Comparison of ENCODE assay signal across 17 cellular contexts in genomic region chr17:41620583-41621434, GRCh38. TPM values are rescaled to one million over a fixed set of nuclear protein-coding genes. Genes with fewer than 3 reads are reported as not detected.
DNase-seq lines count a peak whose midpoint lies in the region; ATAC-seq and TF ChIP-seq lines count a peak whose summit lies in the region.
"Had no signal": no experiment of that assay in that cellular context is flagged by ENCODE, and none has a peak within 500 bp of the region (broad histone marks: within the 10 kb centered on the region; RNA-seq: fewer than 3 reads in every experiment).

No MANE protein-coding gene starts in this region.

- H3K4me2 ChIP-seq in IMR-90 (ENCODE audit: low read depth, low read length) (no peak overlapping the region), mammary epithelial cell (ENCODE audit: insufficient read depth, low read depth, low read length) (peak overlapping the region; percentile 77)

- H2BK15ac ChIP-seq in IMR-90 (ENCODE audit: low read depth, low read length), result no peak overlapping the region

- H3K36me3 ChIP-seq in IMR-90 (ENCODE audit: control insufficient read depth, insufficient read depth, low read length) (no peaks in the 10 kb centered on the region), mammary epithelial cell (ENCODE audit: insufficient read depth, low read length) (peaks cover 16% of the 10 kb centered on the region), upper lobe of right lung (no peaks in the 10 kb centered on the region), transverse colon (no peaks in the 10 kb centered on the region), ascending aorta (no peaks in the 10 kb centered on the region)
- H3K36me3 ChIP-seq in CD4-positive, alpha-beta memory T cell (ENCODE audit: insufficient read depth, low read length), result no peaks in the 10 kb centered on the region

- H3K4ac ChIP-seq in IMR-90 (ENCODE audit: low read depth, low read length), result no peak overlapping the region

- H3K9ac ChIP-seq in IMR-90 (ENCODE audit: low read depth, low read length), result no peak overlapping the region
- H3K9ac ChIP-seq in mammary epithelial cell (ENCODE audit: insufficient read depth, low read length), result no peak overlapping the region

- H3K9me3 ChIP-seq in IMR-90 (ENCODE audit: control insufficient read depth, insufficient read depth, low read length), result no peaks in the 10 kb centered on the region
- H3K9me3 ChIP-seq in mammary epithelial cell (replicated peaks; ENCODE audit: insufficient read depth, low read length), result no peaks in the 10 kb centered on the region
- no peaks in the 10 kb centered on the region for H3K9me3 ChIP-seq in upper lobe of right lung
- no peaks in the 10 kb centered on the region for H3K9me3 ChIP-seq in CD4-positive, alpha-beta memory T cell (ENCODE audit: control insufficient read depth in 1 of 2, low read length in 2 of 2)
- H3K9me3 ChIP-seq in transverse colon, result no peaks in the 10 kb centered on the region
- H3K9me3 ChIP-seq in ascending aorta, result no peaks in the 10 kb centered on the region

- no peaks in the 10 kb centered on the region for H3K9me3 Mint-ChIP-seq in CD4-positive, alpha-beta memory T cell
- H3K9me3 Mint-ChIP-seq: brain; naive thymus-derived CD4-positive, alpha-beta T cell had no signal

- H3K56ac ChIP-seq in IMR-90 (ENCODE audit: extremely low read depth, insufficient read depth, low read length), result no peak overlapping the region

- no peak overlapping the region for H3K27ac Mint-ChIP-seq in CD4-positive, alpha-beta memory T cell
- H3K27ac Mint-ChIP-seq: activated CD8-positive, alpha-beta memory T cell treated with anti-CD3 and anti-CD28 coated beads, Interleukin-2, amount 10 ng/mL, durations not matched to agents 7 days and 5 days; naive thymus-derived CD4-positive, alpha-beta T cell had no signal

- H3K4me1 ChIP-seq in IMR-90 (ENCODE audit: control insufficient read depth, insufficient read depth, low read length) (no peaks in the 10 kb centered on the region), mammary epithelial cell (ENCODE audit: insufficient read depth, low read length) (peaks cover 48% of the 10 kb centered on the region), upper lobe of right lung (no peaks in the 10 kb centered on the region), transverse colon (no peaks in the 10 kb centered on the region), ascending aorta (no peaks in the 10 kb centered on the region)
- no peaks in the 10 kb centered on the region for H3K4me1 ChIP-seq in CD4-positive, alpha-beta memory T cell (ENCODE audit: insufficient read depth, low read length)

- H3K36me3 Mint-ChIP-seq in CD4-positive, alpha-beta memory T cell, result no peaks in the 10 kb centered on the region
- H3K36me3 Mint-ChIP-seq: activated CD8-positive, alpha-beta memory T cell treated with anti-CD3 and anti-CD28 coated beads, Interleukin-2, amount 10 ng/mL, durations not matched to agents 7 days and 5 days; brain; naive thymus-derived CD4-positive, alpha-beta T cell had no signal

- TF ChIP-seq CTCF in IMR-90 (conservative IDR thresholded peaks at IDR 0.05; ENCODE audit: low read depth, low read length), result no peak
- TF ChIP-seq CTCF in mammary epithelial cell (conservative IDR thresholded peaks at IDR 0.05 in 1 of 2, IDR thresholded peaks at IDR 0.05 in 1 of 2; ENCODE audit: extremely low read depth in 1 of 2, insufficient read depth in 1 of 2, low read depth in 1 of 2, low read length in 2 of 2), result peak; percentile 8 to 47
- TF ChIP-seq CTCF in upper lobe of right lung (IDR thresholded peaks at IDR 0.05), result no peak
- no peak for TF ChIP-seq CTCF in transverse colon (IDR thresholded peaks at IDR 0.05)
- no peak for TF ChIP-seq CTCF in ascending aorta (IDR thresholded peaks at IDR 0.05)

- DNase-seq in IMR-90 (no peak), mammary epithelial cell (peak; percentile 86), mesenteric fat pad (ENCODE audit: low spot score) (peak; percentile 60), upper lobe of right lung (peak; percentile 48), transverse colon (no peak), ascending aorta (ENCODE audit: low spot score in 2 of 2) (no peak)
- DNase-seq in CD4-positive, alpha-beta memory T cell, result no peak
- DNase-seq: activated CD4-positive, CD25-positive, alpha-beta regulatory T cell; activated CD8-positive, alpha-beta memory T cell treated with anti-CD3 and anti-CD28 coated beads, Interleukin-2, amount 10 ng/mL, durations not matched to agents 7 days and 5 days; C1 segment of cervical spinal cord; effector CD4-positive, alpha-beta T cell; naive thymus-derived CD4-positive, alpha-beta T cell; NCI-H1930; NCI-H524 treated with DMSO at 0.1 percent for 48 hours had no signal

- H3K9me1 ChIP-seq in IMR-90 (ENCODE audit: insufficient read depth, low read length), result no peaks in the 10 kb centered on the region

- H4K91ac ChIP-seq in IMR-90 (ENCODE audit: insufficient read depth, low read depth, low read length), result no peak overlapping the region; the same call in 1 of the 2 replicates

- no peaks in the 10 kb centered on the region for H4K20me1 ChIP-seq in IMR-90 (ENCODE audit: insufficient read depth, low read length)
- no peaks in the 10 kb centered on the region for H4K20me1 ChIP-seq in mammary epithelial cell (ENCODE audit: insufficient read depth, low read length)

- ATAC-seq in IMR-90 (ENCODE audit: low read depth) (no peak), upper lobe of right lung (no peak)
- ATAC-seq: activated CD8-positive, alpha-beta memory T cell treated with anti-CD3 and anti-CD28 coated beads, Interleukin-2, amount 10 ng/mL, durations not matched to agents 7 days and 5 days; naive thymus-derived CD4-positive, alpha-beta T cell had no signal

- no peaks in the 10 kb centered on the region for H3K79me1 ChIP-seq in IMR-90 (ENCODE audit: low read depth in 1 of 2, low read length in 2 of 2)

- no peak overlapping the region for H3K18ac ChIP-seq in IMR-90 (ENCODE audit: low read depth, low read length)

- dilution Hi-C loops in IMR-90 (cut with HindIII; ENCODE audit: low sequenced_read_pairs, unreplicated experiment), result no loop called here
- dilution Hi-C loops in mammary epithelial cell (cut with HindIII; ENCODE audit: low sequenced_read_pairs), result no loop called here

- 0 out of 4 replicates have a peak overlapping the region, but pooled peaks of 1 of the 2 experiments have one; percentile 15 for H4K8ac ChIP-seq in IMR-90 (ENCODE audit: low read depth in 2 of 2, low read length in 2 of 2)

- no peak overlapping the region for H3K4me3 ChIP-seq in IMR-90 (ENCODE audit: insufficient read depth, low read depth, low read length)
- H3K4me3 ChIP-seq in mammary epithelial cell (replicated peaks in 1 of 3; ENCODE audit: insufficient read depth in 1 of 3, low read depth in 2 of 3, low read length in 3 of 3), result peak overlapping the region; percentile 57 to 86 (median 70)
- no peak overlapping the region for H3K4me3 ChIP-seq in upper lobe of right lung
- no peak overlapping the region for H3K4me3 ChIP-seq in CD4-positive, alpha-beta memory T cell (ENCODE audit: low read length in 2 of 2)
- H3K4me3 ChIP-seq in transverse colon, result no peak overlapping the region
- no peak overlapping the region for H3K4me3 ChIP-seq in ascending aorta

- H3K23ac ChIP-seq in IMR-90 (ENCODE audit: low read depth, low read length), result no peak overlapping the region

- H2AFZ ChIP-seq in IMR-90 (replicated peaks; ENCODE audit: low read length, poor library complexity) (no peak overlapping the region), mammary epithelial cell (ENCODE audit: low read depth, low read length) (no peak overlapping the region)

- peaks cover 26% of the 10 kb centered on the region for H3K27me3 ChIP-seq in IMR-90 (ENCODE audit: control insufficient read depth, insufficient read depth, low read length)
- H3K27me3 ChIP-seq in mammary epithelial cell (ENCODE audit: insufficient read depth, low read length), result no peaks in the 10 kb centered on the region
- H3K27me3 ChIP-seq in upper lobe of right lung, result no peaks in the 10 kb centered on the region
- no peaks in the 10 kb centered on the region for H3K27me3 ChIP-seq in CD4-positive, alpha-beta memory T cell (ENCODE audit: insufficient read depth, low read length)
- peaks cover 9% of the 10 kb centered on the region for H3K27me3 ChIP-seq in transverse colon
- no peaks in the 10 kb centered on the region for H3K27me3 ChIP-seq in ascending aorta

- no peak overlapping the region for H2BK20ac ChIP-seq in IMR-90 (ENCODE audit: low read depth, low read length)

- H3K27ac ChIP-seq in IMR-90 (ENCODE audit: insufficient read depth, low read length) (no peak overlapping the region), mammary epithelial cell (ENCODE audit: insufficient read depth, low read depth, low read length) (no peak overlapping the region), upper lobe of right lung (no peak overlapping the region), transverse colon (no peak overlapping the region), ascending aorta (peak overlapping the region in 1 of 2 donors; percentile 26)
- no peak overlapping the region for H3K27ac ChIP-seq in CD4-positive, alpha-beta memory T cell (ENCODE audit: low read depth, low read length)

- in situ Hi-C loops in IMR-90 (cut with MboI; ENCODE audit: low sequenced_read_pairs), result no loop called here
- in situ Hi-C loops in mammary epithelial cell (cut with MboI; ENCODE audit: low sequenced_read_pairs in 2 of 2), result no loop called here
- in situ Hi-C loops in transverse colon (cut with MboI; ENCODE audit: low pct_ligation_motif_present in 1 of 4, low pct_unique_long_range_greater_than_20kb in 1 of 4, low sequenced_read_pairs in 3 of 4), result no loop called here

- POLR2A ChIA-PET in IMR-90 (lab: Charles Lee; ENCODE audit: unreplicated experiment), result no interaction called here
- POLR2A ChIA-PET in CD4-positive, alpha-beta memory T cell (lab: Charles Lee; ENCODE audit: partially characterized antibody), result no interaction called here

- H2AK5ac ChIP-seq in IMR-90 (ENCODE audit: low read depth, low read length), result peak overlapping the region; percentile 67

- H2BK120ac ChIP-seq in IMR-90 (ENCODE audit: low read depth, low read length), result 0 out of 2 replicates have a peak overlapping the region, but pooled peaks have one; percentile 15

- intact Hi-C loops in IMR-90 (cut with micrococcal nuclease) (no loop called here), mammary epithelial cell (cut with micrococcal nuclease) (no loop called here), upper lobe of right lung (cut with DNase I) (no loop called here), transverse colon (cut with DNase I; ENCODE audit: low total_unique reads) (no loop called here), ascending aorta (cut with DNase I) (loop anchor here (10.0 kb wide), 1 partner anchor 306 kb away; the partner anchor contains the start of gene KRTAP17-1)
- intact Hi-C loops in CD4-positive, alpha-beta memory T cell (cut with micrococcal nuclease), result no loop called here

- CTCF ChIA-PET in IMR-90 (lab: Yijun Ruan, JAX) (no interaction called here), mammary epithelial cell (lab: Charles Lee; ENCODE audit: low non-redundant PET) (interaction anchor here (0.6 to 0.7 kb wide), 3 partner anchors 42 to 81 kb away, joined by 4 to 13 read pairs (median 4); no protein-coding TSS in a partner anchor)
- CTCF ChIA-PET in CD4-positive, alpha-beta memory T cell (lab: Charles Lee; ENCODE audit: partially characterized antibody), result no interaction called here

- WGBS in IMR-90 (ENCODE audit: extremely low coverage in 2 of 2, insufficient read length in 1 of 2), 2 experiments, result 71% methylated on average over 6 of the region's 21 CpGs; no CpG with 5 or more reads in 1 of the 2 experiments
- WGBS in mammary epithelial cell (ENCODE audit: low coverage, missing lambda C conversion rate), result 26% methylated on average over 12 of the region's 21 CpGs
- WGBS in transverse colon (ENCODE audit: low coverage in 1 of 2), 2 donors, result 75 to 100% methylated on average over 5 to 20 of the region's 21 CpGs

- no peak for TF ChIP-seq EP300 in transverse colon (IDR thresholded peaks at IDR 0.05; ENCODE audit: low read depth)

- no peak overlapping the region for H3K14ac ChIP-seq in IMR-90 (replicated peaks; ENCODE audit: low read depth, low read length)

- no peaks in the 10 kb centered on the region for H3K4me1 Mint-ChIP-seq in CD4-positive, alpha-beta memory T cell
- H3K4me1 Mint-ChIP-seq: activated CD8-positive, alpha-beta memory T cell treated with anti-CD3 and anti-CD28 coated beads, Interleukin-2, amount 10 ng/mL, durations not matched to agents 7 days and 5 days had no signal

- BruUV-seq in IMR-90 (replicated peaks; lab: Mats Ljungman, UMichigan) (no TSS peak), mammary epithelial cell (replicated peaks; lab: Mats Ljungman, UMichigan) (TSS peak; percentile 9)

- H3K79me2 ChIP-seq in mammary epithelial cell (ENCODE audit: insufficient read depth, low read length), result peaks cover 33% of the 10 kb centered on the region

- no peak for TF ChIP-seq RAD21 in IMR-90 (IDR thresholded peaks at IDR 0.05; ENCODE audit: low read length)

- H3K27me3 Mint-ChIP-seq in CD4-positive, alpha-beta memory T cell, result peaks cover 2 to 9% of the 10 kb centered on the region in 2 donors
- H3K27me3 Mint-ChIP-seq: activated CD8-positive, alpha-beta memory T cell treated with anti-CD3 and anti-CD28 coated beads, Interleukin-2, amount 10 ng/mL, durations not matched to agents 7 days and 5 days; naive thymus-derived CD4-positive, alpha-beta T cell had no signal

- H2BK5ac ChIP-seq in IMR-90 (ENCODE audit: low read depth, low read length, poor library complexity, severe bottlenecking), result no peak overlapping the region

- no peak overlapping the region for H4K5ac ChIP-seq in IMR-90 (ENCODE audit: low read depth, low read length)

- TF ChIP-seq POLR2A in IMR-90 (IDR thresholded peaks at IDR 0.05; ENCODE audit: low read depth, low read length) (no peak), transverse colon (IDR thresholded peaks at IDR 0.05) (no peak)

- no peak overlapping the region for H2AK9ac ChIP-seq in IMR-90 (replicated peaks; ENCODE audit: low read depth, low read length, poor library complexity)

- H3K4me3 Mint-ChIP-seq in CD4-positive, alpha-beta memory T cell, result no peak overlapping the region
- H3K4me3 Mint-ChIP-seq: activated CD8-positive, alpha-beta memory T cell treated with anti-CD3 and anti-CD28 coated beads, Interleukin-2, amount 10 ng/mL, durations not matched to agents 7 days and 5 days; brain; naive thymus-derived CD4-positive, alpha-beta T cell had no signal

RNA-seq across cellular contexts. Expression of gene KRT17, which starts 3.6 kb away (rescaled TPM):
- total RNA-seq in IMR-90 (2012; rRNA removed) (2.5 TPM in 2 replicates), mammary epithelial cell (over 10,000 TPM; 10,365 to 24,723 TPM), mesenteric fat pad (not detected), upper lobe of right lung (5.9 TPM), transverse colon (10 to 100 TPM in 1 of 4 donors, not detected in 3; 37.6 TPM), ascending aorta (14.8 TPM)
- polyA plus RNA-seq in IMR-90 (2012; rRNA removed) (4.6 and 5.3 TPM in 2 replicates), mammary epithelial cell (8,957 TPM)
- polyA plus RNA-seq in IMR-90 (2012; cell fraction: cytosol; rRNA removed), result 5.6 and 6.7 TPM in 2 replicates
- polyA plus RNA-seq in IMR-90 (2012; cell fraction: nucleus; rRNA removed; ENCODE audit: low replicate concordance), result 1.6 and 2.2 TPM in 2 replicates
- 6,693 TPM for polyA minus RNA-seq in mammary epithelial cell
- not detected for total RNA-seq in CD4-positive, alpha-beta memory T cell
- not detected for polyA plus RNA-seq in CD4-positive, alpha-beta memory T cell
- total RNA-seq: liver; naive thymus-derived CD4-positive, alpha-beta T cell had no signal
- polyA plus RNA-seq: naive thymus-derived CD4-positive, alpha-beta T cell had no signal

RNA-seq across cellular contexts. Expression of gene KRT16, which starts 8.2 kb away (rescaled TPM):
- total RNA-seq in IMR-90 (2012; rRNA removed), result not detected in 2 replicates
- not detected in 2 replicates for polyA plus RNA-seq in IMR-90 (2012; rRNA removed)
- not detected in 2 replicates for polyA plus RNA-seq in IMR-90 (2012; cell fraction: cytosol; rRNA removed)
- polyA plus RNA-seq in IMR-90 (2012; cell fraction: nucleus; rRNA removed; ENCODE audit: low replicate concordance), result 0.09 TPM in 1 of 2 replicates, not detected in the other
- total RNA-seq in mammary epithelial cell, result 1,000 to 10,000 TPM in 1 of 2 donors, 100 to 1,000 TPM in 1; 585 to 1,021 TPM
- 659 TPM for polyA plus RNA-seq in mammary epithelial cell
- polyA minus RNA-seq in mammary epithelial cell, result 694 TPM
- total RNA-seq in mesenteric fat pad, result 5.5 TPM
- total RNA-seq in upper lobe of right lung, result not detected
- not detected for total RNA-seq in CD4-positive, alpha-beta memory T cell
- not detected for polyA plus RNA-seq in CD4-positive, alpha-beta memory T cell
- total RNA-seq in transverse colon, result under 1 TPM in 1 of 4 donors, not detected in 3; 0.79 TPM
- total RNA-seq in ascending aorta, result 31.9 TPM
- total RNA-seq: activated CD8-positive, alpha-beta memory T cell treated with anti-CD3 and anti-CD28 coated beads, Interleukin-2, amount 10 ng/mL, durations not matched to agents 7 days and 5 days; liver; naive thymus-derived CD4-positive, alpha-beta T cell had no signal
- polyA plus RNA-seq: liver; naive thymus-derived CD4-positive, alpha-beta T cell had no signal

RNA-seq across cellular contexts. Expression of gene KRT14, which starts 34.1 kb away (rescaled TPM):
- total RNA-seq in IMR-90 (2012; rRNA removed), result not detected in 2 replicates
- not detected in 2 replicates for polyA plus RNA-seq in IMR-90 (2012; rRNA removed)
- polyA plus RNA-seq in IMR-90 (2012; cell fraction: cytosol; rRNA removed), result not detected in 2 replicates
- 0.06 TPM in 1 of 2 replicates, not detected in the other for polyA plus RNA-seq in IMR-90 (2012; cell fraction: nucleus; rRNA removed; ENCODE audit: low replicate concordance)
- total RNA-seq in mammary epithelial cell, result 1,000 to 10,000 TPM; 4,602 to 9,976 TPM
- polyA plus RNA-seq in mammary epithelial cell, result 26,464 TPM
- polyA minus RNA-seq in mammary epithelial cell, result 15,260 TPM
- 1.00 TPM for total RNA-seq in mesenteric fat pad
- total RNA-seq in upper lobe of right lung, result not detected
- not detected for total RNA-seq in CD4-positive, alpha-beta memory T cell
- polyA plus RNA-seq in CD4-positive, alpha-beta memory T cell, result not detected
- under 1 TPM in 2 of 4 donors, not detected in 2; 0.32 to 0.68 TPM for total RNA-seq in transverse colon
- total RNA-seq in ascending aorta, result 10.3 TPM
- total RNA-seq: activated CD8-positive, alpha-beta memory T cell treated with anti-CD3 and anti-CD28 coated beads, Interleukin-2, amount 10 ng/mL, durations not matched to agents 7 days and 5 days; liver; naive thymus-derived CD4-positive, alpha-beta T cell had no signal
- polyA plus RNA-seq: liver; naive thymus-derived CD4-positive, alpha-beta T cell had no signal

RNA-seq across cellular contexts. Expression of gene KRT9, which starts 49.0 kb away (rescaled TPM):
- total RNA-seq in IMR-90 (2012; rRNA removed) (not detected in 2 replicates), mammary epithelial cell (under 1 TPM; 0.17 to 0.80 TPM), mesenteric fat pad (not detected), upper lobe of right lung (not detected), transverse colon (not detected), ascending aorta (not detected)
- polyA plus RNA-seq in IMR-90 (2012; rRNA removed) (not detected in 2 replicates), mammary epithelial cell (0.35 TPM)
- not detected in 2 replicates for polyA plus RNA-seq in IMR-90 (2012; cell fraction: cytosol; rRNA removed)
- not detected in 2 replicates for polyA plus RNA-seq in IMR-90 (2012; cell fraction: nucleus; rRNA removed; ENCODE audit: low replicate concordance)
- not detected for polyA minus RNA-seq in mammary epithelial cell
- total RNA-seq in CD4-positive, alpha-beta memory T cell, result not detected
- polyA plus RNA-seq in CD4-positive, alpha-beta memory T cell, result not detected
- total RNA-seq: activated CD8-positive, alpha-beta memory T cell treated with anti-CD3 and anti-CD28 coated beads, Interleukin-2, amount 10 ng/mL, durations not matched to agents 7 days and 5 days; liver; naive thymus-derived CD4-positive, alpha-beta T cell; pulmonary artery endothelial cell had no signal
- polyA plus RNA-seq: liver; naive thymus-derived CD4-positive, alpha-beta T cell had no signal

Comparison
In these comparisons a context has a peak if more than half of its experiments do, and no peak if none do; other contexts are left out.
1. DNase-seq: peak in mammary epithelial cell (single experiment), mesenteric fat pad (single experiment) and upper lobe of right lung (single experiment); none in IMR-90 (single experiment), CD4-positive, alpha-beta memory T cell (0 of 5), transverse colon (single experiment) and ascending aorta (0 of 2).
2. H3K4me3 ChIP-seq: peak in mammary epithelial cell (3 of 3); none in IMR-90 (single experiment), upper lobe of right lung (single experiment), CD4-positive, alpha-beta memory T cell (0 of 2), transverse colon (0 of 4) and ascending aorta (0 of 2).
3. CTCF ChIP-seq: peak in mammary epithelial cell (2 of 2); none in IMR-90 (single experiment), upper lobe of right lung (single experiment), transverse colon (0 of 5) and ascending aorta (0 of 3).
4. RNA of gene KRT17, which starts 3.6 kb away (total RNA-seq): 10,365 to 24,723 TPM in mammary epithelial cell; 14.8 TPM in ascending aorta (single experiment), 5.9 TPM in upper lobe of right lung (single experiment), 2.5 TPM in IMR-90, not detected in mesenteric fat pad (single experiment), not detected in CD4-positive, alpha-beta memory T cell and 37.6 TPM in transverse colon; every median in the first group is over 100 times any median in the second.
5. RNA of gene KRT16, which starts 8.2 kb away (total RNA-seq): 585 to 1,021 TPM in mammary epithelial cell; 31.9 TPM in ascending aorta (single experiment), 5.5 TPM in mesenteric fat pad (single experiment), not detected in IMR-90, not detected in upper lobe of right lung (single experiment), not detected in CD4-positive, alpha-beta memory T cell and 0.79 TPM in transverse colon; every median in the first group is over 10 times any median in the second.
6. RNA of gene KRT14, which starts 34.1 kb away (total RNA-seq): 4,602 to 9,976 TPM in mammary epithelial cell; 10.3 TPM in ascending aorta (single experiment), 1.00 TPM in mesenteric fat pad (single experiment), 0.32 to 0.68 TPM in transverse colon, not detected in IMR-90, not detected in upper lobe of right lung (single experiment) and not detected in CD4-positive, alpha-beta memory T cell; every median in the first group is over 100 times any median in the second.